1 cellular context compared by ENCODE assay signal in the genomic region with DNA sequence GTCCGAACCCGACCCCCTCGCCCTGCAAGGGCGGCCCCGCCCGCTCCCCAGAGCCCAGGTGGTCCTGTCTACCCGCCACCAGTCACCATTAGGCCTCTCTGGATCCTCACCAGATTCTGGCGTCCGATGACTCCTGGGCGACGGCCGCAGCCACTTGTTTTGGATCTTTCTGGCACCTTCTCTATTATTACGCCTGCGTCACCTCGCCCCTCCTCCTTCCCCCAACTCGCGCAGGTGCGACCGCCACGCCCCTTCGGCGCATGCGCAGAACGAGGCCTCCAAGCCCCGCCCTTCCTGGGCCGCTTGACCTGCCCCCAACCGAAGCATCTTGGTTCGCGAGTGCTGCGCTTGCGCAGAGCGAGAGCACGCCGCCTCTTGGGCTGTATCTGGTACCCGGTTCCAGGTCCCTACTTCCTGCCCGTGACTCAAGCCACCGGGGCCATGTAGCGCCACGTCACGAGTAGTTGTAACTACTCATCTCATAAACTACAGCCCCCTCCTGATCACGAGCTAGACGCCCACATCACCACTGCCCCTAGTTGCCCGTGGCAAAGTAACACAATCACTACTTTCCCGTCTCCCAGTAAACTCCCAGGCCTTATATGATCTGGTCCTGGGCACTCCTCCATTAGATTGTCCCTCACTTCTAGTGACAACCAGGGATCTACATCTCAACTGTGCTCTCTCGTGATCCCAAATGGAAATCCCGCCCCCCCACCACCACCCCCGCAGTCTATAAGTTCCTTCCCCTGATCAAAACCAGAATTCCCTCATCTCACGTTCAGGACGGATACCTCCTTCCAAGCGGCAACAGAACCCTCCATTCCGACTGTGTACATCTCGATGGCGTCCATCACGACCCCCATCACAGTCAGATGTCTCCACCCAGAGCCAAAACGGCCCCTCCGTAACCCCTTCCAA.
TF ChIP-seq lines count a peak whose summit lies in the region.

TSS of gene DEDD2 (minus strand) at position 156 of the 921 bp plus-strand sequence. CDS start 670 bp downstream, outside the sequence.

TF ChIP-seq in K562, 482 proteins besides CTCF, POLR2A, EP300 and RAD21 (continued from another document and continues in another):
- TF ChIP-seq, protein P1, sequence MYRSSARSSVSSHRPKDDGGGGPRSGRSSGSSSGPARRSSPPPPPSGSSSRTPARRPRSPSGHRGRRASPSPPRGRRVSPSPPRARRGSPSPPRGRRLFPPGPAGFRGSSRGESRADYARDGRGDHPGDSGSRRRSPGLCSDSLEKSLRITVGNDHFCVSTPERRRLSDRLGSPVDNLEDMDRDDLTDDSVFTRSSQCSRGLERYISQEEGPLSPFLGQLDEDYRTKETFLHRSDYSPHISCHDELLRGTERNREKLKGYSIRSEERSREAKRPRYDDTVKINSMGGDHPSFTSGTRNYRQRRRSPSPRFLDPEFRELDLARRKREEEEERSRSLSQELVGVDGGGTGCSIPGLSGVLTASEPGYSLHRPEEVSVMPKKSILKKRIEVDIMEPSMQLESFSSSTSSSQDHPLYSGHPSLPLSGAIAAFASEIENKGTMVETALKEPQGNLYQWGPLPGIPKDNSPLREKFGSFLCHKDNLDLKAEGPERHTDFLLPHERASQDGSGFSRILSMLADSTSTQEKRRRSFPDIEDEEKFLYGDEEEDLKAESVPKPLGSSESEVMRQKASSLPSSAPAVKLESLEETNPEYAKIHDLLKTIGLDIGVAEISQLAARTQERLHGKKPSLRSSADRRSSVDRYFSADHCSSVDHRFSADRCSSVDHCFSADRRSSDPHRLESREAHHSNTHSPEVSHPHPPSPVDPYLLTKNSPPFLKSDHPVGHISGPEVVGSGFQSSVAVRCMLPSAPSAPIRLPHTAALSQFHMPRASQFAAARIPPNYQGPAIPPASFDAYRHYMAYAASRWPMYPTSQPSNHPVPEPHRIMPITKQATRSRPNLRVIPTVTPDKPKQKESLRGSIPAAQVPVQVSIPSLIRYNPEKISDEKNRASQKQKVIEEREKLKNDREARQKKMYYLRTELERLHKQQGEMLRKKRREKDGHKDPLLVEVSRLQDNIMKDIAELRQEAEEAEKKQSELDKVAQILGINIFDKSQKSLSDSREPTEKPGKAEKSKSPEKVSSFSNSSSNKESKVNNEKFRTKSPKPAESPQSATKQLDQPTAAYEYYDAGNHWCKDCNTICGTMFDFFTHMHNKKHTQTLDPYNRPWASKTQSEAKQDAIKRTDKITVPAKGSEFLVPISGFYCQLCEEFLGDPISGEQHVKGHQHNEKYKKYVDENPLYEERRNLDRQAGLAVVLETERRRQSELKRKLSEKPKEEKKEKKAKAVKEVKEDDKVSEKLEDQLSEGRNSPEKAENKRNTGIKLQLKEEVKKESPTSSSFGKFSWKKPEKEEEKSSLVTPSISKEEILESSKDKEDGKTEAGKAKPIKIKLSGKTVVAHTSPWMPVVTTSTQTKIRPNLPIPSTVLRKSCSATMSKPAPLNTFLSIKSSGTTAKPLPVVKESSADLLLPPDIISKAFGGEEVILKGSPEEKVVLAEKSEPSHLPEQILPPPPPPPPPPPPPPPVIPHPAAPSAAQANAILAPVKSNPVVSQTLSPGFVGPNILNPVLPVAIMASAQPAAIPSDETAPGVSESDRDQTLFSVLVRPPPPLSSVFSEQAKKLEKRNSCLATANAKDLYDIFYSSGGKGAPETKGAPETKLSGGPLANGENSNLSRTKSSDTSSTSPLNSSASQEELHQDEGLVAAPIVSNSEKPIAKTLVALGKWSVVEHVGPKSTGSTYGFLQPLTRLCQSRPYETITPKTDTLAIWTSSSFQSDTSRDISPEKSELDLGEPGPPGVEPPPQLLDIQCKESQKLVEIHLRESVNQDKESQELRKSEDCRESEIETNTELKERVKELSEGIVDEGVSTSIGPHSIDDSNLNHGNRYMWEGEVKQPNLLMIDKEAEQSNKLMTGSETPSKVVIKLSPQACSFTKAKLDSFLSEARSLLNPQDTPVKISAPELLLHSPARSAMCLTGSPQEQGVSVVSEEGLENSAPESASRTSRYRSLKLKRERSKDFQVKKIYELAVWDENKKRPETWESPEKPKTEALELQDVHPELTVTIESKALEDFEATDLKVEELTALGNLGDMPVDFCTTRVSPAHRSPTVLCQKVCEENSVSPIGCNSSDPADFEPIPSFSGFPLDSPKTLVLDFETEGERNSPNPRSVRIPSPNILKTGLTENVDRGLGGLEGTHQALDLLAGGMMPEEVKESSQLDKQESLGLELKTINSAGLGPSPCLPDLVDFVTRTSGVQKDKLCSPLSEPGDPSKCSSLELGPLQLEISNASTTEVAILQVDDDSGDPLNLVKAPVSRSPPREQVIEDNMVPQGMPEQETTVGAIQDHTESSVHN (IDR thresholded peaks at IDR 0.05; ENCODE audit: borderline replicate concordance in 1 of 2, low read depth in 1 of 2): peak in 1 of 2 experiments; percentile 51; a peak in 1 of 4 replicates
- TF ChIP-seq ZEB2 (IDR thresholded peaks at IDR 0.05) (peak; percentile 60), HOXB6 (CRISPR knock-in tag; IDR thresholded peaks at IDR 0.05; ENCODE audit: borderline replicate concordance) (no peak), NFE2 (IDR thresholded peaks at IDR 0.05; ENCODE audit: low read depth) (no peak; the same call in 1 of the 2 replicates), ZNF449 (CRISPR knock-in tag; IDR thresholded peaks at IDR 0.05) (no peak), DPF2 (IDR thresholded peaks at IDR 0.05) (peak; percentile 65), ZC3H8 (IDR thresholded peaks at IDR 0.05) (no peak), TBP (optimal IDR thresholded peaks at IDR 0.05; ENCODE audit: low read depth, low read length) (peak; percentile 59), BHLHE40 (IDR thresholded peaks at IDR 0.05; ENCODE audit: low read length) (peak; percentile 88), RBFOX2 (IDR thresholded peaks at IDR 0.05; ENCODE audit: low read depth, low read length) (peak; percentile 77), ZNF311 (CRISPR knock-in tag; IDR thresholded peaks at IDR 0.05) (peak; percentile 31; the same call in 1 of the 2 replicates), SPI1 (IDR thresholded peaks at IDR 0.05; ENCODE audit: borderline replicate concordance, low read depth, low read length) (peak; percentile 64; the same call in 1 of the 2 replicates), KLF1 (tag; IDR thresholded peaks at IDR 0.05) (peak; percentile 100), HNRNPUL1 (IDR thresholded peaks at IDR 0.05; ENCODE audit: low read length) (no peak), PHF8 (IDR thresholded peaks at IDR 0.05; ENCODE audit: borderline replicate concordance, low read length) (peak; percentile 78), NR2C2 (CRISPR knock-in tag; IDR thresholded peaks at IDR 0.05) (no peak), NR2C2 (tag; IDR thresholded peaks at IDR 0.05) (peak; percentile 81), C11orf30 (IDR thresholded peaks at IDR 0.05; ENCODE audit: low read depth) (no peak), ZBTB40 (IDR thresholded peaks at IDR 0.05) (peak; percentile 29; the same call in 1 of the 2 replicates), ZBTB40 (CRISPR knock-in tag; IDR thresholded peaks at IDR 0.05) (no peak), CREM (IDR thresholded peaks at IDR 0.05; ENCODE audit: low read depth) (peak; percentile 89), SRSF9 (IDR thresholded peaks at IDR 0.05; ENCODE audit: borderline replicate concordance, low read depth, low read length) (no peak), POLR2H (tag; IDR thresholded peaks at IDR 0.05; ENCODE audit: low read depth) (peak; percentile 75), ZNF586 (CRISPR knock-in tag; conservative IDR thresholded peaks at IDR 0.05) (no peak), KLF13 (tag; IDR thresholded peaks at IDR 0.05; ENCODE audit: borderline replicate concordance, low read depth) (0 out of 2 replicates have a peak, but pooled peaks have one; percentile 9), ELF1 (tag; IDR thresholded peaks at IDR 0.05) (peak; percentile 80), SMARCE1 (IDR thresholded peaks at IDR 0.05) (no peak), ZNF121 (CRISPR knock-in tag; conservative IDR thresholded peaks at IDR 0.05) (no peak), XRCC5 (IDR thresholded peaks at IDR 0.05; ENCODE audit: low read depth, low read length) (0 out of 2 replicates have a peak, but pooled peaks have one; percentile 8), ZNF384 (IDR thresholded peaks at IDR 0.05; ENCODE audit: low read depth, low read length) (no peak), FOXA3 (CRISPR knock-in tag; conservative IDR thresholded peaks at IDR 0.05 in 1 of 2, IDR thresholded peaks at IDR 0.05 in 1 of 2) (no peak), ZBTB1 (CRISPR knock-in tag; IDR thresholded peaks at IDR 0.05; ENCODE audit: borderline replicate concordance, low read depth) (no peak; the same call in 1 of the 2 replicates), ZNF655 (CRISPR knock-in tag; IDR thresholded peaks at IDR 0.05) (no peak)
